Comparison of ENCODE assay signal across 19 cellular contexts in the genomic region with DNA sequence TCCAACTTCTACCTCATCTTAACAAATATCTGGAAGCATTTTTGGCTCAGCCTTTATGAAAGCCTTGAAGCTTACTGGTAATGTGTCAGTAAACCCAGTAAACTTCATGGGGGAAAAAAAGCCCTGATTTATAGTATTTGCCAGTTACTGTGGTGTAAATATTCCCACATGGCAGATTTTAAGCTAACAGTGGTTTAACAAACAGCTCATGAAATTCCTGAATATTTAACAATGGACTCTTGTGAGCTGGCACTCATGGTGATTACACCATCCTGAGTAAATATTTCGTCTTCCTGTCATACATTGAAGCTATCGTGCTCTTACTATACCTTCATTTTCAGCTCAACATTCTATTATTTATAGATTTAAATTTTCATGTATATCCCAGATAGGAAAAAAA. TPM values are rescaled to one million over a fixed set of nuclear protein-coding genes. Genes with fewer than 3 reads are reported as not detected.
DNase-seq lines count a peak whose midpoint lies in the region; ATAC-seq and TF ChIP-seq lines count a peak whose summit lies in the region.
"Had no signal": no experiment of that assay in that cellular context is flagged by ENCODE, and none has a peak within 500 bp of the region (broad histone marks: within the 10 kb centered on the region; RNA-seq: fewer than 3 reads in every experiment).

No MANE protein-coding gene starts in this region.

- no peak overlapping the region for H3K4me3 Mint-ChIP-seq in activated T-cell treated with anti-CD3 and anti-CD28 coated beads, Interleukin-2, amount 50 U/mL, for 24 hours
- H3K4me3 Mint-ChIP-seq: CD4-positive, CD25-positive, alpha-beta regulatory T cell; stimulated activated naive CD8-positive, alpha-beta T cell treated with anti-CD3 and anti-CD28 coated beads, Interleukin-15, amount 100 ng/mL, for 72 hours had no signal

- H3K4me1 ChIP-seq in mammary epithelial cell (ENCODE audit: insufficient read depth, low read length) = peaks cover 9% of the 10 kb centered on the region
- H3K4me1 ChIP-seq in left lung = no peaks in the 10 kb centered on the region
- H3K4me1 ChIP-seq in gastrocnemius medialis = no peaks in the 10 kb centered on the region

- in situ Hi-C loops in mammary epithelial cell (cut with MboI; ENCODE audit: low sequenced_read_pairs in 2 of 2) = no loop called here
- in situ Hi-C loops in gastrocnemius medialis (cut with MboI; ENCODE audit: low sequenced_read_pairs in 4 of 4) = no loop called here

- no peak overlapping the region for H3K9ac ChIP-seq in mammary epithelial cell (ENCODE audit: insufficient read depth, low read length)

- H3K27ac ChIP-seq in mammary epithelial cell (ENCODE audit: insufficient read depth, low read depth, low read length) (peak overlapping the region; percentile 6), left lung (no peak overlapping the region), gastrocnemius medialis (no peak overlapping the region)
- H3K27ac ChIP-seq: brain microvascular endothelial cell had no signal

- intact Hi-C loops in mammary epithelial cell (cut with micrococcal nuclease) = no loop called here
- intact Hi-C loops in left lung (cut with DNase I) = no loop called here
- intact Hi-C loops in gastrocnemius medialis (cut with DNase I; ENCODE audit: low total_unique reads) = no loop called here

- no peaks in the 10 kb centered on the region for H3K79me2 ChIP-seq in mammary epithelial cell (ENCODE audit: insufficient read depth, low read length)

- no peaks in the 10 kb centered on the region for H4K20me1 ChIP-seq in mammary epithelial cell (ENCODE audit: insufficient read depth, low read length)

- H3K9me3 Mint-ChIP-seq in activated T-cell treated with anti-CD3 and anti-CD28 coated beads, Interleukin-2, amount 50 U/mL, for 24 hours = no peaks in the 10 kb centered on the region
- H3K9me3 Mint-ChIP-seq: stimulated activated naive CD8-positive, alpha-beta T cell treated with anti-CD3 and anti-CD28 coated beads, Interleukin-15, amount 100 ng/mL, for 72 hours had no signal

- ATAC-seq in left lung (peak; percentile 27), gastrocnemius medialis (no peak)
- ATAC-seq: HCT116; stimulated activated naive CD8-positive, alpha-beta T cell treated with anti-CD3 and anti-CD28 coated beads, Interleukin-15, amount 100 ng/mL, for 72 hours had no signal

- dilution Hi-C loops in mammary epithelial cell (cut with HindIII; ENCODE audit: low sequenced_read_pairs) = no loop called here

- H3K4me1 Mint-ChIP-seq in activated T-cell treated with anti-CD3 and anti-CD28 coated beads, Interleukin-2, amount 50 U/mL, for 24 hours (ENCODE audit: low read depth) = no peaks in the 10 kb centered on the region
- H3K4me1 Mint-ChIP-seq: CD4-positive, CD25-positive, alpha-beta regulatory T cell; stimulated activated naive CD8-positive, alpha-beta T cell treated with anti-CD3 and anti-CD28 coated beads, Interleukin-15, amount 100 ng/mL, for 72 hours had no signal

- TF ChIP-seq CTCF in mammary epithelial cell (conservative IDR thresholded peaks at IDR 0.05 in 1 of 2, IDR thresholded peaks at IDR 0.05 in 1 of 2; ENCODE audit: extremely low read depth in 1 of 2, insufficient read depth in 1 of 2, low read depth in 1 of 2, low read length in 2 of 2) = no peak
- no peak for TF ChIP-seq CTCF in left lung (IDR thresholded peaks at IDR 0.05)
- TF ChIP-seq CTCF in gastrocnemius medialis (IDR thresholded peaks at IDR 0.05 in 4 of 5, conservative IDR thresholded peaks at IDR 0.05 in 1 of 5) = no peak

- 14% methylated on average over 2 of the region's 2 CpGs for WGBS in mammary epithelial cell (ENCODE audit: low coverage, missing lambda C conversion rate)

- H3K27me3 ChIP-seq in MG63 = no peaks in the 10 kb centered on the region
- H3K27me3 ChIP-seq in mammary epithelial cell (ENCODE audit: insufficient read depth, low read length) = no peaks in the 10 kb centered on the region
- no peaks in the 10 kb centered on the region for H3K27me3 ChIP-seq in left lung
- no peaks in the 10 kb centered on the region for H3K27me3 ChIP-seq in gastrocnemius medialis
- H3K27me3 ChIP-seq: brain microvascular endothelial cell had no signal

- no peak overlapping the region for H3K4me3 ChIP-seq in MG63
- H3K4me3 ChIP-seq in mammary epithelial cell (replicated peaks in 1 of 3; ENCODE audit: insufficient read depth in 1 of 3, low read depth in 2 of 3, low read length in 3 of 3) = no peak overlapping the region
- no peak overlapping the region for H3K4me3 ChIP-seq in left lung
- no peak overlapping the region for H3K4me3 ChIP-seq in gastrocnemius medialis
- H3K4me3 ChIP-seq: lung had no signal

- no peak overlapping the region for H3K27ac Mint-ChIP-seq in activated T-cell treated with anti-CD3 and anti-CD28 coated beads, Interleukin-2, amount 50 U/mL, for 24 hours
- H3K27ac Mint-ChIP-seq: CD4-positive, CD25-positive, alpha-beta regulatory T cell; stimulated activated naive CD8-positive, alpha-beta T cell treated with anti-CD3 and anti-CD28 coated beads, Interleukin-15, amount 100 ng/mL, for 72 hours had no signal

- DNase-seq in GM04504 (ENCODE audit: low read depth) (peak; percentile 13), MG63 (peak; percentile 10), mammary epithelial cell (peak; percentile 76), left lung (no peak), gastrocnemius medialis (no peak), NCI-H1694 treated with DMSO at 0.1 percent for 48 hours (lab: John Stamatoyannopoulos, UW) (no peak), AML-193 (lab: John Stamatoyannopoulos, UW) (no peak)
- DNase-seq in activated T-cell treated with anti-CD3 and anti-CD28 coated beads, Interleukin-2, amount 50 U/mL, for 24 hours = no peak
- DNase-seq: activated CD4-positive, alpha-beta T cell treated with anti-CD3 and anti-CD28 coated beads, Interleukin-2, amount 50 U/mL, for 48 hours; activated effector memory CD4-positive, alpha-beta T cell treated with Interleukin-2 at 50 U/mL for 16 hours; brain microvascular endothelial cell; CD4-positive, CD25-positive, alpha-beta regulatory T cell; hippocampal formation; NCI-H1105; NCI-H524 treated with DMSO at 0.1 percent for 48 hours; SIG-M5; stimulated activated naive CD8-positive, alpha-beta T cell treated with anti-CD3 and anti-CD28 coated beads, Interleukin-15, amount 100 ng/mL, for 72 hours had no signal

- no peaks in the 10 kb centered on the region; the same call in 1 of the 2 replicates for H3K9me3 ChIP-seq in MG63
- no peaks in the 10 kb centered on the region for H3K9me3 ChIP-seq in mammary epithelial cell (replicated peaks; ENCODE audit: insufficient read depth, low read length)
- H3K9me3 ChIP-seq in left lung = no peaks in the 10 kb centered on the region
- H3K9me3 ChIP-seq in gastrocnemius medialis = no peaks in the 10 kb centered on the region

- CTCF ChIA-PET in mammary epithelial cell (lab: Charles Lee; ENCODE audit: low non-redundant PET) = interaction anchor here (0.7 kb wide), 1 partner anchor 528 kb away, joined by 7 read pairs; no protein-coding TSS in a partner anchor

- H3K4me2 ChIP-seq in mammary epithelial cell (ENCODE audit: insufficient read depth, low read depth, low read length) = no peak overlapping the region

- H3K36me3 ChIP-seq in MG63 = no peaks in the 10 kb centered on the region
- H3K36me3 ChIP-seq in mammary epithelial cell (ENCODE audit: insufficient read depth, low read length) = no peaks in the 10 kb centered on the region
- H3K36me3 ChIP-seq in left lung = peaks cover 0 to 4% of the 10 kb centered on the region in 2 donors
- H3K36me3 ChIP-seq in gastrocnemius medialis = no peaks in the 10 kb centered on the region
- H3K36me3 ChIP-seq: brain microvascular endothelial cell had no signal

- H3K27me3 Mint-ChIP-seq in activated T-cell treated with anti-CD3 and anti-CD28 coated beads, Interleukin-2, amount 50 U/mL, for 24 hours = no peaks in the 10 kb centered on the region
- H3K27me3 Mint-ChIP-seq: CD4-positive, CD25-positive, alpha-beta regulatory T cell; stimulated activated naive CD8-positive, alpha-beta T cell treated with anti-CD3 and anti-CD28 coated beads, Interleukin-15, amount 100 ng/mL, for 72 hours had no signal

- no peak for TF ChIP-seq POLR2A in gastrocnemius medialis (IDR thresholded peaks at IDR 0.05)

- BruUV-seq in mammary epithelial cell (replicated peaks; lab: Mats Ljungman, UMichigan) = no TSS peak

- H2AFZ ChIP-seq in mammary epithelial cell (ENCODE audit: low read depth, low read length) = peak overlapping the region; percentile 22

- peaks cover 10% of the 10 kb centered on the region for H3K36me3 Mint-ChIP-seq in activated T-cell treated with anti-CD3 and anti-CD28 coated beads, Interleukin-2, amount 50 U/mL, for 24 hours (ENCODE audit: low read depth)

RNA-seq across cellular contexts. Expression of a gene that starts 57.0 kb away (rescaled TPM):
- total RNA-seq in MG63 (2014; rRNA removed; shearing (Covaris generic); ENCODE audit: low replicate concordance) = not detected in 2 replicates
- not detected for total RNA-seq in mammary epithelial cell
- not detected for polyA plus RNA-seq in mammary epithelial cell
- not detected for polyA minus RNA-seq in mammary epithelial cell
- total RNA-seq in left lung = not detected
- total RNA-seq in gastrocnemius medialis = under 1 TPM in 1 of 4 donors, not detected in 3; 0.53 TPM
- total RNA-seq: CD4-positive, CD25-positive, alpha-beta regulatory T cell; lung had no signal
- polyA plus RNA-seq: CD4-positive, CD25-positive, alpha-beta regulatory T cell; lung had no signal

Comparison
In these comparisons a context has a peak if more than half of its experiments do, and no peak if none do; other contexts are left out.
1. DNase-seq: peak in GM04504 (single experiment), MG63 (single experiment) and mammary epithelial cell (single experiment); none in left lung (0 of 2), activated T-cell treated with anti-CD3 and anti-CD28 coated beads, Interleukin-2, amount 50 U/mL, for 24 hours (single experiment), gastrocnemius medialis (0 of 2), NCI-H1694 treated with DMSO at 0.1 percent for 48 hours (single experiment) and AML-193 (0 of 2).